In genomic region chr5:92676839-92677197, GRCh38 we compare ENCODE assay signal across 1 cellular context.
TF ChIP-seq lines count a peak whose summit lies in the region.

No MANE protein-coding gene starts in this region.

TF ChIP-seq in GM23338, 12 proteins besides CTCF, POLR2A, EP300 and RAD21:
- TF ChIP-seq REST (IDR thresholded peaks at IDR 0.05; ENCODE audit: unreplicated experiment) (no peak), ETS1 (IDR thresholded peaks at IDR 0.05) (no peak), EZH2 (IDR thresholded peaks at IDR 0.05; ENCODE audit: low read depth, unreplicated experiment) (no peak), ZNF462 (CRISPR knock-in tag; IDR thresholded peaks at IDR 0.05) (no peak), ZNF331 (CRISPR knock-in tag; IDR thresholded peaks at IDR 0.05; ENCODE audit: low read depth) (no peak), CREB1 (CRISPR knock-in tag; IDR thresholded peaks at IDR 0.05; ENCODE audit: low read depth) (no peak), ZNF114 (CRISPR knock-in tag; IDR thresholded peaks at IDR 0.05) (no peak), NANOG (IDR thresholded peaks at IDR 0.05; ENCODE audit: borderline replicate concordance) (no peak), STAT1 (IDR thresholded peaks at IDR 0.05; ENCODE audit: unreplicated experiment) (no peak), EZH2phosphoT487 (IDR thresholded peaks at IDR 0.05; ENCODE audit: unreplicated experiment) (no peak), POLR2AphosphoS5 (IDR thresholded peaks at IDR 0.05; ENCODE audit: low read depth) (no peak), JUNB (IDR thresholded peaks at IDR 0.05; ENCODE audit: unreplicated experiment) (no peak)
